In the genomic region with DNA sequence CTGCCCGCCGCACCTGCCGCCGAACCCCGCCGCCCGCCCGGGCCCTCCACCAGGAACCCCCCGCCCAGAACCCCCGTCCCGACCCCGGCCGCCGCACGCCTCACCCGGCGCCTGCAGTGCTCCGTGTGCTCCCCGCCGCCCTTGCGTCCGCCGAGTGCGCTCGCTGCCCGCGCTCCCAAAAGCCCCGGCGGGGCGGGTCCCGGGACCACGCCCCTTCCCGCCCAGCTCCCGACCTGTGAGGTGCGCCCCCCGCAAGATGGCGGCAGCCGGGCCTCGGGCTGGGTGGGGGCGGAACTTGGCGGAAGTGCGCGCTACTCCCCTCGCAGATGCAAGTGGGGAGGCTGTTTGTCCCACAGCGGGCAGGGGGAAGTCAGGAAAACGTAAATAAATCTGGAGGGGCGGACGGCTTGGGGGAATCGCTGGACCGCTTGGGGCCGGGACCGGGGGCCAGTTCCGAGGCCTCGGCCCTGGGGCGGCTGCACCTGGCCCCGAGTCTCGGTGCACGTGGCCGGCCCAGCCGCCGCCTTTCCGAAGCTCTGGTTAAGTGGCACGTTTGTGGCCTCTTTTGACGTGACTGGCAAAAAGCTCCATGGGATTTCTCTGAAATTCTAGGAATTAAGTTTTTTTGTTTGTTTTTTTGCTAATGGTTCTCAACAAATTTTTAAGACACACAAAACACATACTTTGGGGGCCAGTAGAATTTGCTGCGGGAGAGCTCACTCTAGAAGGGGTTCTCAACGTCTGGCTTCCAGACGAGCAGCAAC, we compare ENCODE assay signal across 1 cellular context.
A peak's percentile ranks its signal among the peaks of the same experiment; 100 is the strongest.
TF ChIP-seq lines count a peak whose summit lies in the region.

TSS of gene EZR (minus strand) at position 156 of the 764 bp plus-strand sequence. CDS start 1,275 bp downstream, outside the sequence.

TF ChIP-seq in HepG2, 621 proteins besides CTCF, POLR2A, EP300 and RAD21 (continued from another document and continues in another):
- TF ChIP-seq, protein P1, sequence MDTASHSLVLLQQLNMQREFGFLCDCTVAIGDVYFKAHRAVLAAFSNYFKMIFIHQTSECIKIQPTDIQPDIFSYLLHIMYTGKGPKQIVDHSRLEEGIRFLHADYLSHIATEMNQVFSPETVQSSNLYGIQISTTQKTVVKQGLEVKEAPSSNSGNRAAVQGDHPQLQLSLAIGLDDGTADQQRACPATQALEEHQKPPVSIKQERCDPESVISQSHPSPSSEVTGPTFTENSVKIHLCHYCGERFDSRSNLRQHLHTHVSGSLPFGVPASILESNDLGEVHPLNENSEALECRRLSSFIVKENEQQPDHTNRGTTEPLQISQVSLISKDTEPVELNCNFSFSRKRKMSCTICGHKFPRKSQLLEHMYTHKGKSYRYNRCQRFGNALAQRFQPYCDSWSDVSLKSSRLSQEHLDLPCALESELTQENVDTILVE (CRISPR knock-in tag; IDR thresholded peaks at IDR 0.05) = peak; percentile 70; the same call in 1 of the 2 replicates
- TF ChIP-seq, protein P2, sequence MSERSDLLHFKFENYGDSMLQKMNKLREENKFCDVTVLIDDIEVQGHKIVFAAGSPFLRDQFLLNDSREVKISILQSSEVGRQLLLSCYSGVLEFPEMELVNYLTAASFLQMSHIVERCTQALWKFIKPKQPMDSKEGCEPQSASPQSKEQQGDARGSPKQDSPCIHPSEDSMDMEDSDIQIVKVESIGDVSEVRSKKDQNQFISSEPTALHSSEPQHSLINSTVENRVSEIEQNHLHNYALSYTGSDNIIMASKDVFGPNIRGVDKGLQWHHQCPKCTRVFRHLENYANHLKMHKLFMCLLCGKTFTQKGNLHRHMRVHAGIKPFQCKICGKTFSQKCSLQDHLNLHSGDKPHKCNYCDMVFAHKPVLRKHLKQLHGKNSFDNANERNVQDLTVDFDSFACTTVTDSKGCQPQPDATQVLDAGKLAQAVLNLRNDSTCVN (CRISPR knock-in tag; IDR thresholded peaks at IDR 0.05; ENCODE audit: borderline replicate concordance) = peak; percentile 43; the same call in 1 of the 2 replicates
- TF ChIP-seq HOMEZ (CRISPR knock-in tag; IDR thresholded peaks at IDR 0.05; ENCODE audit: low read depth) (0 out of 2 replicates have a peak, but pooled peaks have one; percentile 32), DNMT3B (CRISPR knock-in tag; conservative IDR thresholded peaks at IDR 0.05) (no peak; the same call in 1 of the 2 replicates), RARA (CRISPR knock-in tag; IDR thresholded peaks at IDR 0.05) (peak; percentile 33; the same call in 1 of the 2 replicates), SRSF9 (IDR thresholded peaks at IDR 0.05; ENCODE audit: borderline replicate concordance, insufficient read depth, low read depth, low read length, poor library complexity, severe bottlenecking) (no peak), ZNF878 (CRISPR knock-in tag; IDR thresholded peaks at IDR 0.05) (no peak; the same call in 1 of the 2 replicates), SUZ12 (IDR thresholded peaks at IDR 0.05; ENCODE audit: low read depth, low read length) (no peak), ZNF652 (CRISPR knock-in tag; IDR thresholded peaks at IDR 0.05; ENCODE audit: borderline replicate concordance, low read depth) (no peak), ZNF256 (CRISPR knock-in tag; conservative IDR thresholded peaks at IDR 0.05) (peak; percentile 88), CBX5 (CRISPR knock-in tag; IDR thresholded peaks at IDR 0.05; ENCODE audit: borderline replicate concordance) (no peak; the same call in 1 of the 2 replicates), TGIF2 (CRISPR knock-in tag; IDR thresholded peaks at IDR 0.05) (peak; percentile 70), RAD51 (IDR thresholded peaks at IDR 0.05; ENCODE audit: borderline replicate concordance) (no peak), CENPBD1 (CRISPR knock-in tag; IDR thresholded peaks at IDR 0.05; ENCODE audit: borderline replicate concordance, low read depth) (no peak), NCOR1 (IDR thresholded peaks at IDR 0.05; ENCODE audit: borderline replicate concordance, low read length) (no peak), ZNF766 (CRISPR knock-in tag; IDR thresholded peaks at IDR 0.05; ENCODE audit: borderline replicate concordance) (peak; percentile 88), FOXJ3 (CRISPR knock-in tag; IDR thresholded peaks at IDR 0.05; ENCODE audit: borderline replicate concordance) (no peak), ATF7-NPFF (CRISPR knock-in tag; IDR thresholded peaks at IDR 0.05; ENCODE audit: low read depth) (peak; percentile 65), ZSCAN22 (CRISPR knock-in tag; IDR thresholded peaks at IDR 0.05) (peak; percentile 57), RXRB (CRISPR knock-in tag; IDR thresholded peaks at IDR 0.05; ENCODE audit: borderline replicate concordance) (no peak; the same call in 1 of the 2 replicates), NR2C2 (CRISPR knock-in tag; IDR thresholded peaks at IDR 0.05; ENCODE audit: borderline replicate concordance) (peak; percentile 57; the same call in 1 of the 2 replicates), ZNF460 (CRISPR knock-in tag; IDR thresholded peaks at IDR 0.05; ENCODE audit: borderline replicate concordance) (peak; percentile 19; the same call in 1 of the 2 replicates), ZNF441 (CRISPR knock-in tag; IDR thresholded peaks at IDR 0.05; ENCODE audit: borderline replicate concordance) (peak; percentile 49; the same call in 1 of the 2 replicates), STAG1 (CRISPR knock-in tag; IDR thresholded peaks at IDR 0.05) (no peak), U2AF1 (optimal IDR thresholded peaks at IDR 0.05; ENCODE audit: low read depth, low read length) (peak; percentile 50), ZNF10 (CRISPR knock-in tag; IDR thresholded peaks at IDR 0.05; ENCODE audit: borderline replicate concordance, low read depth) (no peak)
- TF ChIP-seq, protein P3, sequence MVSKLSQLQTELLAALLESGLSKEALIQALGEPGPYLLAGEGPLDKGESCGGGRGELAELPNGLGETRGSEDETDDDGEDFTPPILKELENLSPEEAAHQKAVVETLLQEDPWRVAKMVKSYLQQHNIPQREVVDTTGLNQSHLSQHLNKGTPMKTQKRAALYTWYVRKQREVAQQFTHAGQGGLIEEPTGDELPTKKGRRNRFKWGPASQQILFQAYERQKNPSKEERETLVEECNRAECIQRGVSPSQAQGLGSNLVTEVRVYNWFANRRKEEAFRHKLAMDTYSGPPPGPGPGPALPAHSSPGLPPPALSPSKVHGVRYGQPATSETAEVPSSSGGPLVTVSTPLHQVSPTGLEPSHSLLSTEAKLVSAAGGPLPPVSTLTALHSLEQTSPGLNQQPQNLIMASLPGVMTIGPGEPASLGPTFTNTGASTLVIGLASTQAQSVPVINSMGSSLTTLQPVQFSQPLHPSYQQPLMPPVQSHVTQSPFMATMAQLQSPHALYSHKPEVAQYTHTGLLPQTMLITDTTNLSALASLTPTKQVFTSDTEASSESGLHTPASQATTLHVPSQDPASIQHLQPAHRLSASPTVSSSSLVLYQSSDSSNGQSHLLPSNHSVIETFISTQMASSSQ (IDR thresholded peaks at IDR 0.05; ENCODE audit: low read depth) = no peak
- TF ChIP-seq, protein P3 (CRISPR knock-in tag; IDR thresholded peaks at IDR 0.05; ENCODE audit: borderline replicate concordance) = peak; percentile 69
- TF ChIP-seq, protein P4, sequence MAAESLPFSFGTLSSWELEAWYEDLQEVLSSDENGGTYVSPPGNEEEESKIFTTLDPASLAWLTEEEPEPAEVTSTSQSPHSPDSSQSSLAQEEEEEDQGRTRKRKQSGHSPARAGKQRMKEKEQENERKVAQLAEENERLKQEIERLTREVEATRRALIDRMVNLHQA (CRISPR knock-in tag; IDR thresholded peaks at IDR 0.05) = peak; percentile 83; the same call in 1 of the 2 replicates
- TF ChIP-seq, protein P5, sequence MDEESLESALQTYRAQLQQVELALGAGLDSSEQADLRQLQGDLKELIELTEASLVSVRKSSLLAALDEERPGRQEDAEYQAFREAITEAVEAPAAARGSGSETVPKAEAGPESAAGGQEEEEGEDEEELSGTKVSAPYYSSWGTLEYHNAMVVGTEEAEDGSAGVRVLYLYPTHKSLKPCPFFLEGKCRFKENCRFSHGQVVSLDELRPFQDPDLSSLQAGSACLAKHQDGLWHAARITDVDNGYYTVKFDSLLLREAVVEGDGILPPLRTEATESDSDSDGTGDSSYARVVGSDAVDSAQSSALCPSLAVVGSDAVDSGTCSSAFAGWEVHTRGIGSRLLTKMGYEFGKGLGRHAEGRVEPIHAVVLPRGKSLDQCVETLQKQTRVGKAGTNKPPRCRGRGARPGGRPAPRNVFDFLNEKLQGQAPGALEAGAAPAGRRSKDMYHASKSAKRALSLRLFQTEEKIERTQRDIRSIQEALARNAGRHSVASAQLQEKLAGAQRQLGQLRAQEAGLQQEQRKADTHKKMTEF (CRISPR knock-in tag; IDR thresholded peaks at IDR 0.05) = peak; percentile 82
- TF ChIP-seq, protein P6, sequence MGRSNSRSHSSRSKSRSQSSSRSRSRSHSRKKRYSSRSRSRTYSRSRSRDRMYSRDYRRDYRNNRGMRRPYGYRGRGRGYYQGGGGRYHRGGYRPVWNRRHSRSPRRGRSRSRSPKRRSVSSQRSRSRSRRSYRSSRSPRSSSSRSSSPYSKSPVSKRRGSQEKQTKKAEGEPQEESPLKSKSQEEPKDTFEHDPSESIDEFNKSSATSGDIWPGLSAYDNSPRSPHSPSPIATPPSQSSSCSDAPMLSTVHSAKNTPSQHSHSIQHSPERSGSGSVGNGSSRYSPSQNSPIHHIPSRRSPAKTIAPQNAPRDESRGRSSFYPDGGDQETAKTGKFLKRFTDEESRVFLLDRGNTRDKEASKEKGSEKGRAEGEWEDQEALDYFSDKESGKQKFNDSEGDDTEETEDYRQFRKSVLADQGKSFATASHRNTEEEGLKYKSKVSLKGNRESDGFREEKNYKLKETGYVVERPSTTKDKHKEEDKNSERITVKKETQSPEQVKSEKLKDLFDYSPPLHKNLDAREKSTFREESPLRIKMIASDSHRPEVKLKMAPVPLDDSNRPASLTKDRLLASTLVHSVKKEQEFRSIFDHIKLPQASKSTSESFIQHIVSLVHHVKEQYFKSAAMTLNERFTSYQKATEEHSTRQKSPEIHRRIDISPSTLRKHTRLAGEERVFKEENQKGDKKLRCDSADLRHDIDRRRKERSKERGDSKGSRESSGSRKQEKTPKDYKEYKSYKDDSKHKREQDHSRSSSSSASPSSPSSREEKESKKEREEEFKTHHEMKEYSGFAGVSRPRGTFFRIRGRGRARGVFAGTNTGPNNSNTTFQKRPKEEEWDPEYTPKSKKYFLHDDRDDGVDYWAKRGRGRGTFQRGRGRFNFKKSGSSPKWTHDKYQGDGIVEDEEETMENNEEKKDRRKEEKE (IDR thresholded peaks at IDR 0.05) = no peak
- TF ChIP-seq, protein P7, sequence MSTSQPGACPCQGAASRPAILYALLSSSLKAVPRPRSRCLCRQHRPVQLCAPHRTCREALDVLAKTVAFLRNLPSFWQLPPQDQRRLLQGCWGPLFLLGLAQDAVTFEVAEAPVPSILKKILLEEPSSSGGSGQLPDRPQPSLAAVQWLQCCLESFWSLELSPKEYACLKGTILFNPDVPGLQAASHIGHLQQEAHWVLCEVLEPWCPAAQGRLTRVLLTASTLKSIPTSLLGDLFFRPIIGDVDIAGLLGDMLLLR (CRISPR knock-in tag; IDR thresholded peaks at IDR 0.05) = peak; percentile 87
- TF ChIP-seq, protein P8, sequence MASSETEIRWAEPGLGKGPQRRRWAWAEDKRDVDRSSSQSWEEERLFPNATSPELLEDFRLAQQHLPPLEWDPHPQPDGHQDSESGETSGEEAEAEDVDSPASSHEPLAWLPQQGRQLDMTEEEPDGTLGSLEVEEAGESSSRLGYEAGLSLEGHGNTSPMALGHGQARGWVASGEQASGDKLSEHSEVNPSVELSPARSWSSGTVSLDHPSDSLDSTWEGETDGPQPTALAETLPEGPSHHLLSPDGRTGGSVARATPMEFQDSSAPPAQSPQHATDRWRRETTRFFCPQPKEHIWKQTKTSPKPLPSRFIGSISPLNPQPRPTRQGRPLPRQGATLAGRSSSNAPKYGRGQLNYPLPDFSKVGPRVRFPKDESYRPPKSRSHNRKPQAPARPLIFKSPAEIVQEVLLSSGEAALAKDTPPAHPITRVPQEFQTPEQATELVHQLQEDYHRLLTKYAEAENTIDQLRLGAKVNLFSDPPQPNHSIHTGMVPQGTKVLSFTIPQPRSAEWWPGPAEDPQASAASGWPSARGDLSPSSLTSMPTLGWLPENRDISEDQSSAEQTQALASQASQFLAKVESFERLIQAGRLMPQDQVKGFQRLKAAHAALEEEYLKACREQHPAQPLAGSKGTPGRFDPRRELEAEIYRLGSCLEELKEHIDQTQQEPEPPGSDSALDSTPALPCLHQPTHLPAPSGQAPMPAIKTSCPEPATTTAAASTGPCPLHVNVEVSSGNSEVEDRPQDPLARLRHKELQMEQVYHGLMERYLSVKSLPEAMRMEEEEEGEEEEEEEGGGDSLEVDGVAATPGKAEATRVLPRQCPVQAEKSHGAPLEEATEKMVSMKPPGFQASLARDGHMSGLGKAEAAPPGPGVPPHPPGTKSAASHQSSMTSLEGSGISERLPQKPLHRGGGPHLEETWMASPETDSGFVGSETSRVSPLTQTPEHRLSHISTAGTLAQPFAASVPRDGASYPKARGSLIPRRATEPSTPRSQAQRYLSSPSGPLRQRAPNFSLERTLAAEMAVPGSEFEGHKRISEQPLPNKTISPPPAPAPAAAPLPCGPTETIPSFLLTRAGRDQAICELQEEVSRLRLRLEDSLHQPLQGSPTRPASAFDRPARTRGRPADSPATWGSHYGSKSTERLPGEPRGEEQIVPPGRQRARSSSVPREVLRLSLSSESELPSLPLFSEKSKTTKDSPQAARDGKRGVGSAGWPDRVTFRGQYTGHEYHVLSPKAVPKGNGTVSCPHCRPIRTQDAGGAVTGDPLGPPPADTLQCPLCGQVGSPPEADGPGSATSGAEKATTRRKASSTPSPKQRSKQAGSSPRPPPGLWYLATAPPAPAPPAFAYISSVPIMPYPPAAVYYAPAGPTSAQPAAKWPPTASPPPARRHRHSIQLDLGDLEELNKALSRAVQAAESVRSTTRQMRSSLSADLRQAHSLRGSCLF (CRISPR knock-in tag; IDR thresholded peaks at IDR 0.05; ENCODE audit: borderline replicate concordance) = peak; percentile 95; the same call in 1 of the 2 replicates
